ENCODE assay signal across 9 cellular contexts in genomic region chr9:127505396-127506116, GRCh38. TPM values are rescaled to one million over a fixed set of nuclear protein-coding genes. Genes with fewer than 3 reads are reported as not detected.
A peak's percentile ranks its signal among the peaks of the same experiment; 100 is the strongest.
DNase-seq lines count a peak whose midpoint lies in the region; ATAC-seq and TF ChIP-seq lines count a peak whose summit lies in the region.
"Had no signal": no experiment of that assay in that cellular context is flagged by ENCODE, and none has a peak within 500 bp of the region (broad histone marks: within the 10 kb centered on the region; RNA-seq: fewer than 3 reads in every experiment).

No MANE protein-coding gene starts in this region.

- TF ChIP-seq CTCF in foreskin fibroblast (IDR thresholded peaks at IDR 0.05; ENCODE audit: low read depth, low read length) (peak; percentile 55), spleen (IDR thresholded peaks at IDR 0.05 in 8 of 11, conservative IDR thresholded peaks at IDR 0.05 in 3 of 11) (peak in 8 of 11 experiments; percentile 19 to 53 (median 42))

- POLR2A ChIA-PET in activated CD4-positive, alpha-beta memory T cell treated with anti-CD3 and anti-CD28 coated beads for 36 hours (lab: Charles Lee), result no interaction called here

- no peaks in the 10 kb centered on the region for H3K36me3 Mint-ChIP-seq in activated CD4-positive, alpha-beta memory T cell treated with anti-CD3 and anti-CD28 coated beads for 36 hours
- H3K36me3 Mint-ChIP-seq: IgD-negative memory B cell had no signal

- H3K36me3 ChIP-seq in spleen, result peaks cover 0 to 85% (median 26%) of the 10 kb centered on the region in 6 donors

- no peaks in the 10 kb centered on the region for H3K27me3 Mint-ChIP-seq in activated CD4-positive, alpha-beta memory T cell treated with anti-CD3 and anti-CD28 coated beads for 36 hours
- H3K27me3 Mint-ChIP-seq: IgD-negative memory B cell had no signal

- no peaks in the 10 kb centered on the region for H3K4me1 Mint-ChIP-seq in activated CD4-positive, alpha-beta memory T cell treated with anti-CD3 and anti-CD28 coated beads for 36 hours (ENCODE audit: low read depth)

- ATAC-seq in HG03439 (IDR thresholded peaks at IDR 0.05; ENCODE audit: unreplicated experiment), result no peak
- ATAC-seq in GM21576 (IDR thresholded peaks at IDR 0.05; ENCODE audit: unreplicated experiment), result no peak

- H3K27ac Mint-ChIP-seq in activated CD4-positive, alpha-beta memory T cell treated with anti-CD3 and anti-CD28 coated beads for 36 hours, result no peak overlapping the region
- H3K27ac Mint-ChIP-seq: IgD-negative memory B cell had no signal

- no peak overlapping the region for H3K4me3 Mint-ChIP-seq in activated CD4-positive, alpha-beta memory T cell treated with anti-CD3 and anti-CD28 coated beads for 36 hours
- H3K4me3 Mint-ChIP-seq: IgD-negative memory B cell had no signal

- peak; percentile 81 for DNase-seq in D341Med (ENCODE audit: low spot score)
- DNase-seq in HuH-7 (ENCODE audit: low spot score), result peak; percentile 87
- DNase-seq in activated CD4-positive, alpha-beta memory T cell treated with anti-CD3 and anti-CD28 coated beads for 36 hours, result peak; percentile 46
- peak in 1 of 2 donors; percentile 71 for DNase-seq in foreskin fibroblast
- DNase-seq in spleen, result no peak
- no peak for DNase-seq in kidney tubule cell (ENCODE audit: low spot score)

- peak overlapping the region in 2 of 8 donors; percentile 24 to 27 for H3K27ac ChIP-seq in spleen

- H3K9me3 ChIP-seq in spleen, result no peaks in the 10 kb centered on the region

- no peaks in the 10 kb centered on the region for H3K9me3 Mint-ChIP-seq in activated CD4-positive, alpha-beta memory T cell treated with anti-CD3 and anti-CD28 coated beads for 36 hours
- H3K9me3 Mint-ChIP-seq: IgD-negative memory B cell had no signal

- peaks cover 0 to 27% (median 10%) of the 10 kb centered on the region in 6 donors for H3K4me1 ChIP-seq in spleen

- WGBS in spleen, 5 donors, result 72 to 80% (median 76%) methylated on average over 13 to 16 of the region's 16 CpGs

- intact Hi-C loops in activated CD4-positive, alpha-beta memory T cell treated with anti-CD3 and anti-CD28 coated beads for 36 hours (cut with micrococcal nuclease), result loop anchor here (2.0 to 10.0 kb wide), 2 partner anchors 229 to 419 kb away; partner anchors contain the start of gene TOR2A
- intact Hi-C loops in spleen (cut with DNase I; ENCODE audit: low total_unique reads), result loop anchor here (10.0 kb wide), 1 partner anchor 219 kb away; no protein-coding TSS in a partner anchor

- TF ChIP-seq POLR2A in spleen (IDR thresholded peaks at IDR 0.05), result no peak

- H3K4me3 ChIP-seq in foreskin fibroblast (ENCODE audit: low read depth in 1 of 2, low read length in 2 of 2), result no peak overlapping the region
- H3K4me3 ChIP-seq in spleen, result no peak overlapping the region

- CTCF ChIA-PET in activated CD4-positive, alpha-beta memory T cell treated with anti-CD3 and anti-CD28 coated beads for 36 hours (lab: Charles Lee), result interaction anchor here (0.5 to 3.4 kb wide), 10 partner anchors 15 to 862 kb away, joined by 3 to 29 read pairs (median 4); partner anchors contain the start of gene TOR2A

- H3K27me3 ChIP-seq in spleen (replicated peaks in 1 of 7), result no peaks in the 10 kb centered on the region

RNA-seq across cellular contexts. Expression of gene LRSAM1, which starts 54.2 kb away (rescaled TPM):
- total RNA-seq in activated CD4-positive, alpha-beta memory T cell treated with anti-CD3 and anti-CD28 coated beads for 36 hours, result 10 to 100 TPM; 19.7 to 20.9 TPM
- 10 to 100 TPM; 18.3 to 29.7 (median 24.5) TPM for total RNA-seq in spleen
- 10 to 100 TPM; 13.5 to 32.1 (median 26.0) TPM for polyA plus RNA-seq in spleen

RNA-seq across cellular contexts. Expression of gene RPL12, which starts 54.4 kb away (rescaled TPM):
- 1,000 to 10,000 TPM; 2,267 to 2,331 TPM for total RNA-seq in activated CD4-positive, alpha-beta memory T cell treated with anti-CD3 and anti-CD28 coated beads for 36 hours
- total RNA-seq in spleen, result 1,000 to 10,000 TPM; 1,013 to 2,248 (median 1,247) TPM
- polyA plus RNA-seq in spleen, result 1,000 to 10,000 TPM; 5,054 to 9,017 (median 7,616) TPM

Comparison
In these comparisons a context has a peak if more than half of its experiments do, and no peak if none do; other contexts are left out.
1. DNase-seq: peak in D341Med (single experiment), HuH-7 (single experiment) and activated CD4-positive, alpha-beta memory T cell treated with anti-CD3 and anti-CD28 coated beads for 36 hours (single experiment); none in spleen (single experiment) and kidney tubule cell (single experiment).